15 cellular contexts compared by ENCODE assay signal in genomic region chr2:104487381-104487780, GRCh38.
DNase-seq lines count a peak whose midpoint lies in the region; ATAC-seq lines count a peak whose summit lies in the region.
"Had no signal": no experiment of that assay in that cellular context is flagged by ENCODE, and none has a peak within 500 bp of the region (broad histone marks: within the 10 kb centered on the region; RNA-seq: fewer than 3 reads in every experiment).

No MANE protein-coding gene starts in this region.

- peak; percentile 20 for DNase-seq in NCI-H1105 treated with DMSO at 0.1 percent for 48 hours (lab: John Stamatoyannopoulos, UW)
- no peak for DNase-seq in NCI-H1105 (lab: John Stamatoyannopoulos, UW)
- peak; percentile 9 for DNase-seq in HS-5 (ENCODE audit: low read depth)
- DNase-seq in NOMO-1 (lab: John Stamatoyannopoulos, UW; ENCODE audit: unreplicated experiment in 2 of 2): peak; percentile 47 to 89
- peak; percentile 34 for DNase-seq in fibroblast of gingiva (ENCODE audit: low read depth)
- DNase-seq: 8988T, C1 segment of cervical spinal cord, COR-L47, NCI-H187, NCI-H524, SHP77 had no signal

- ATAC-seq in HG03571 (IDR thresholded peaks at IDR 0.05; ENCODE audit: unreplicated experiment) (no peak), GM18858 (IDR thresholded peaks at IDR 0.05; ENCODE audit: unreplicated experiment) (no peak), HG03108 (IDR thresholded peaks at IDR 0.05; ENCODE audit: unreplicated experiment) (no peak)
- ATAC-seq: GM12878 had no signal
